8 cellular contexts compared by ENCODE assay signal in the genomic region with DNA sequence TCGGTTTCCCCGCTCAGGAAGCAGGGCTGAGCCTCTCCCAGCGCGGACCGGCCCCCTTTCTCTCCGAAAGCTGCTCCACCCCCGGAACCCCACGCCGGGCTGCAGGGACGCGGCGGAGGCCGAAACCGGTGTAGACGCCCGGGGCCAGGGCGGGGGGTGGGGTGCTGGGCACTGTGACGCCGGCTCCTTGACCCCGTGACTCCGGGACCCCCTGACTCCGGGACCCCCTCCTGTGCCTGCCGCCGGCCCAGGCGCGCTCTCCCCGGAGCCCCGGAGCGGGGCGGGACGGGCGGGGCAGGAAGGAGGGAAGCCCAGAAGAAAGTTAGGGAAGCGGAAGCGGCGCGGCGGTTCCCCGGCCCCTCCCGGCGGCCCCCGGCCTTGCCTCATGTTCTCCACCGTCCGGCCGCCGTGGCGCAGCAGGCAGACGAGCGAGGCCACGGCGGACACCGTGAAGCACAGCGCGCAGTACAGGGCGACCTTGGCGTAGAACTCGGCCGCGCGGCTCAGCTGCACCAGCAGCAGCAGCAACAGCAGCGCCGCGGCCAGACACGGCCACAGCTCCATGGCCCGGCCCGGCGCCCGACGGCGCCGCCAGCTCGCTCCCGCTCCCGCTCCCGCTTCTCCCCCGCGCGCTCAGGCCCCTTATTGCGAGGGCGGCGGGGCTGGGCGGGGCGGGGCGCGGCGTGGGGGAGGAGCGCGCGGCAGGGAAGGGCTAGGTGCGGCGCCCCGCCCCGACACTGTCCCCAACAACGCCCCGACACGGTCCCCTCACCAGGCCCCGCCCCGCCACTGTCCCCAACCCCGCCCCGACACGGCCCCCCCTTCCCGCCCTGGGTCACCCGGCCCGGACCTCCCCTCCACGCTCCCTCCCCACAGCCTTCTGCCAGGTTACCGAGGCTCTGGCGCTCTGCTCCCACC. TPM values are rescaled to one million over a fixed set of nuclear protein-coding genes. Genes with fewer than 3 reads are reported as not detected.
DNase-seq lines count a peak whose midpoint lies in the region; ATAC-seq and TF ChIP-seq lines count a peak whose summit lies in the region.

A gene (minus strand): TSS at position 664 of the 918 bp plus-strand sequence. CDS start 100 bp downstream, at position 564.

- H3K36me3 ChIP-seq in MG63 = no peaks in the 10 kb centered on the region; the same call in 1 of the 2 replicates
- H3K36me3 ChIP-seq in spleen = peaks cover 0 to 18% (median 0%) of the 10 kb centered on the region in 6 donors

- TF ChIP-seq POLR2A in spleen (IDR thresholded peaks at IDR 0.05) = peak in 2 of 3 donors; percentile 41 to 56

- no peaks in the 10 kb centered on the region for H3K36me3 Mint-ChIP-seq in CD4-positive, alpha-beta T cell (ENCODE audit: low read depth)

- no peak within 1 kb of the TSS for H3K27ac ChIP-seq in CD4-positive, alpha-beta T cell (ENCODE audit: low read depth, low read length)
- peak within 1 kb of the TSS; percentile 92 to 99 (median 96) for H3K27ac ChIP-seq in spleen

- WGBS in spleen, 5 donors = 0 to 1% (median 0%) methylated on average over 47 to 105 of the region's 106 CpGs

- no peaks in the 10 kb centered on the region for H3K4me1 Mint-ChIP-seq in CD4-positive, alpha-beta T cell (ENCODE audit: low read depth)

- no peak for TF ChIP-seq CTCF in CD4-positive, alpha-beta T cell (IDR thresholded peaks at IDR 0.05)
- TF ChIP-seq CTCF in GM20000 (IDR thresholded peaks at IDR 0.05; ENCODE audit: extremely low read depth, missing control alignments) (no peak), spleen (IDR thresholded peaks at IDR 0.05 in 8 of 11, conservative IDR thresholded peaks at IDR 0.05 in 3 of 11) (peak in 4 of 11 experiments; percentile 14 to 47 (median 16))

- H3K4me3 ChIP-seq in MG63 = peak within 1 kb of the TSS; percentile 83
- peak within 1 kb of the TSS; percentile 57 for H3K4me3 ChIP-seq in iPS-11a (ENCODE audit: low read depth, low read length)
- peak within 1 kb of the TSS; percentile 65 to 95 (median 82) for H3K4me3 ChIP-seq in spleen

- CTCF ChIA-PET in CD4-positive, alpha-beta T cell (lab: Charles Lee) = no interaction called here

- H3K27me3 ChIP-seq in CD4-positive, alpha-beta T cell (ENCODE audit: control insufficient read depth, insufficient read depth, low read length) = no peaks in the 10 kb centered on the region
- H3K27me3 ChIP-seq in MG63 = no peaks in the 10 kb centered on the region
- H3K27me3 ChIP-seq in spleen (replicated peaks in 1 of 7) = no peaks in the 10 kb centered on the region

- peaks cover 3% of the 10 kb centered on the region for H3K27me3 Mint-ChIP-seq in CD4-positive, alpha-beta T cell

- H3K27ac Mint-ChIP-seq in CD4-positive, alpha-beta T cell = no peak within 1 kb of the TSS

- POLR2A ChIA-PET in CD4-positive, alpha-beta T cell (lab: Charles Lee) = no interaction called here

- intact Hi-C loops in CD4-positive, alpha-beta T cell (cut with DNase I, micrococcal nuclease) = no loop called here
- intact Hi-C loops in T-helper 2 cell treated with Interferon-gamma antibody and Interleukin-4, amounts not matched to agents 100 ng/mL and 5 ng/mL, for 36 hours (cut with micrococcal nuclease) = loop anchor here (1.0 kb wide), 1 partner anchor 14 kb away; no protein-coding TSS in a partner anchor
- intact Hi-C loops in spleen (cut with DNase I; ENCODE audit: low total_unique reads) = no loop called here

- H3K4me3 Mint-ChIP-seq in CD4-positive, alpha-beta T cell = peak within 1 kb of the TSS; percentile 84

- H3K9me3 Mint-ChIP-seq in CD4-positive, alpha-beta T cell = no peaks in the 10 kb centered on the region

- peak; percentile 22 to 66 (median 50) for DNase-seq in CD4-positive, alpha-beta T cell
- DNase-seq in GM20000 (ENCODE audit: low spot score) = peak; percentile 99
- DNase-seq in MG63 = peak; percentile 60
- peak; percentile 72 for DNase-seq in astrocyte of the hippocampus (ENCODE audit: low read depth, low spot score)
- DNase-seq in spleen = peak; percentile 95
- no peak for DNase-seq in islet precursor cell

- no peaks in the 10 kb centered on the region for H3K9me3 ChIP-seq in CD4-positive, alpha-beta T cell (ENCODE audit: control insufficient read depth, low read length)
- H3K9me3 ChIP-seq in MG63 (no peaks in the 10 kb centered on the region), spleen (no peaks in the 10 kb centered on the region)

- H3K4me1 ChIP-seq in spleen = peaks cover 20 to 66% (median 53%) of the 10 kb centered on the region in 6 donors

- peak; percentile 82 for ATAC-seq in CD4-positive, alpha-beta T cell (ENCODE audit: poor library complexity)

RNA-seq across cellular contexts. Expression of the gene that starts here (rescaled TPM):
- 1 to 10 TPM; 3.6 to 4.0 TPM for total RNA-seq in CD4-positive, alpha-beta T cell
- total RNA-seq in MG63 (2014; rRNA removed; shearing (Covaris generic); ENCODE audit: low replicate concordance) = 58.8 and 116 TPM in 2 replicates
- 33.1 and 35.4 TPM in 2 replicates for total RNA-seq in T-helper 2 cell treated with Interferon-gamma antibody and Interleukin-4, amounts not matched to agents 100 ng/mL and 5 ng/mL, for 36 hours
- 10 to 100 TPM; 26.9 to 47.7 (median 40.4) TPM for total RNA-seq in spleen
- 10 to 100 TPM; 31.9 to 43.8 (median 35.1) TPM for polyA plus RNA-seq in spleen
